Comparison of ENCODE assay signal across 20 cellular contexts in genomic region chr19:38506375-38506722, GRCh38.
DNase-seq lines count a peak whose midpoint lies in the region; ATAC-seq, FAIRE-seq and TF ChIP-seq lines count a peak whose summit lies in the region.
"Had no signal": no experiment of that assay in that cellular context is flagged by ENCODE, and none has a peak within 500 bp of the region (broad histone marks: within the 10 kb centered on the region; RNA-seq: fewer than 3 reads in every experiment).

No MANE protein-coding gene starts in this region.

- H3K79me2 ChIP-seq in ACC112 (ENCODE audit: control insufficient read depth, insufficient read depth, low read length, unreplicated experiment), result no peaks in the 10 kb centered on the region
- H3K79me2 ChIP-seq in DOHH2 (ENCODE audit: control insufficient read depth, low read length), result no peaks in the 10 kb centered on the region
- no peaks in the 10 kb centered on the region for H3K79me2 ChIP-seq in Karpas-422 (ENCODE audit: low read length)
- H3K79me2 ChIP-seq in GM12878 (ENCODE audit: control insufficient read depth, insufficient read depth, low read length), result no peaks in the 10 kb centered on the region
- H3K79me2 ChIP-seq: hepatocyte had no signal

- H3K9me2 ChIP-seq in DOHH2 (replicated peaks; ENCODE audit: control insufficient read depth, low read length), result no peaks in the 10 kb centered on the region
- no peaks in the 10 kb centered on the region for H3K9me2 ChIP-seq in Karpas-422 (replicated peaks; ENCODE audit: insufficient read depth, low read length)

- H3K9ac ChIP-seq in Karpas-422 (ENCODE audit: low read length), result no peak overlapping the region
- no peak overlapping the region for H3K9ac ChIP-seq in GM12878 (ENCODE audit: control insufficient read depth, insufficient read depth, low read length)
- H3K9ac ChIP-seq: neural progenitor cell had no signal

- TF ChIP-seq EP300 in GM12878 (IDR thresholded peaks at IDR 0.05; ENCODE audit: borderline replicate concordance in 1 of 2, control insufficient read depth in 1 of 2, low read depth in 2 of 2, low read length in 2 of 2), result no peak

- BruUV-seq in GM12878 (replicated peaks; lab: Mats Ljungman, UMichigan), result no TSS peak

- no peak for TF ChIP-seq RAD21 in GM12878 (IDR thresholded peaks at IDR 0.05; ENCODE audit: insufficient read depth, low read depth, low read length)

- 67% methylated on average over 11 of the region's 11 CpGs for WGBS in GM12878 (ENCODE audit: insufficient coverage, insufficient replicate concordance, low lambda C conversion rate, missing lambda C conversion rate)

- H3K27me3 ChIP-seq in ACC112 (ENCODE audit: insufficient read depth, low read length) (no peaks in the 10 kb centered on the region), DOHH2 (ENCODE audit: control insufficient read depth, low read length) (no peaks in the 10 kb centered on the region), Karpas-422 (ENCODE audit: low read length) (no peaks in the 10 kb centered on the region), GM12878 (replicated peaks in 1 of 2; ENCODE audit: control insufficient read depth in 2 of 2, insufficient read depth in 2 of 2, low read length in 1 of 2) (no peaks in the 10 kb centered on the region)
- H3K27me3 ChIP-seq: dorsolateral prefrontal cortex, gastrocnemius medialis, hepatocyte, neural progenitor cell, upper lobe of left lung had no signal

- peaks cover 9% of the 10 kb centered on the region for H3K36me3 Mint-ChIP-seq in glutamatergic neuron (ENCODE audit: unreplicated experiment)
- H3K36me3 Mint-ChIP-seq: neural progenitor cell; stimulated activated naive B cell treated with anti-CD40 and anti-IgM and Interleukin-4, amounts not matched to agents 10 μg/mL and 1 μg/mL and 100 μg/mL, for 72 hours had no signal

- no peaks in the 10 kb centered on the region for H3F3A ChIP-seq in DOHH2 (ENCODE audit: control insufficient read depth, insufficient read depth)

- SMC1A ChIA-PET in GM12878 (lab: Charles Lee; ENCODE audit: uncharacterized antibody, unreplicated experiment), result no interaction called here

- H3K27ac ChIP-seq in ACC112 (ENCODE audit: low read depth, low read length) (no peak overlapping the region), DOHH2 (ENCODE audit: low read depth, low read length) (no peak overlapping the region), Karpas-422 (ENCODE audit: low read length) (no peak overlapping the region), GM12878 (ENCODE audit: control insufficient read depth, insufficient read depth) (no peak overlapping the region)
- H3K27ac ChIP-seq: dorsolateral prefrontal cortex, hepatocyte, neural progenitor cell, upper lobe of left lung had no signal

- H2AFZ ChIP-seq in ACC112 (ENCODE audit: low read length, unreplicated experiment) (no peak overlapping the region), Karpas-422 (ENCODE audit: low read length) (0 out of 2 replicates have a peak overlapping the region, but pooled peaks have one; percentile 42), GM12878 (ENCODE audit: control insufficient read depth, low read depth, low read length) (peak overlapping the region; percentile 70; the same call in 1 of the 2 replicates)
- H2AFZ ChIP-seq: hepatocyte, neural progenitor cell had no signal

- no peak for ATAC-seq in GM12878
- no peak for ATAC-seq in GM19395 (IDR thresholded peaks at IDR 0.05; ENCODE audit: unreplicated experiment)

- H4K20me1 ChIP-seq in DOHH2 (ENCODE audit: control insufficient read depth, insufficient read depth, low read depth, low read length), result no peaks in the 10 kb centered on the region
- no peaks in the 10 kb centered on the region for H4K20me1 ChIP-seq in Karpas-422 (ENCODE audit: insufficient read depth, low read depth, low read length)
- H4K20me1 ChIP-seq in GM12878 (ENCODE audit: control insufficient read depth, insufficient read depth), result no peaks in the 10 kb centered on the region; the same call in 1 of the 2 replicates

- H3K4me3 ChIP-seq in ACC112 (ENCODE audit: low read depth, low read length) (0 out of 2 replicates have a peak overlapping the region, but pooled peaks have one; percentile 15), DOHH2 (ENCODE audit: low read length) (peak overlapping the region; percentile 13; the same call in 1 of the 2 replicates), Karpas-422 (ENCODE audit: low read length) (no peak overlapping the region), GM12878 (no peak overlapping the region)
- H3K4me3 ChIP-seq: dorsolateral prefrontal cortex, gastrocnemius medialis, hepatocyte, neural progenitor cell, upper lobe of left lung had no signal

- H3K9me3 ChIP-seq in DOHH2 (ENCODE audit: control insufficient read depth, insufficient read depth, low read length), result no peaks in the 10 kb centered on the region; the same call in 1 of the 2 replicates
- H3K9me3 ChIP-seq in Karpas-422 (ENCODE audit: low read length), result no peaks in the 10 kb centered on the region
- no peaks in the 10 kb centered on the region for H3K9me3 ChIP-seq in GM12878 (replicated peaks; ENCODE audit: control insufficient read depth, insufficient read depth, low read length)
- H3K9me3 ChIP-seq: gastrocnemius medialis, upper lobe of left lung had no signal

- TF ChIP-seq CTCF in DOHH2 (IDR thresholded peaks at IDR 0.05; ENCODE audit: low read depth, low read length, poor library complexity, severe bottlenecking), result no peak
- no peak for TF ChIP-seq CTCF in GM12878 (IDR thresholded peaks at IDR 0.05 in 2 of 3, conservative IDR thresholded peaks at IDR 0.05 in 1 of 3; ENCODE audit: control insufficient read depth in 2 of 3, extremely low read depth in 1 of 3, insufficient read depth in 1 of 3, low read depth in 3 of 3, low read length in 3 of 3)
- no peak for TF ChIP-seq CTCF in glutamatergic neuron (IDR thresholded peaks at IDR 0.05; ENCODE audit: partially characterized antibody, unreplicated experiment)

- H3K4me2 ChIP-seq in DOHH2 (ENCODE audit: low read length) (peak overlapping the region; percentile 22; the same call in 1 of the 2 replicates), Karpas-422 (ENCODE audit: low read depth, low read length, poor library complexity, severe bottlenecking) (no peak overlapping the region), GM12878 (ENCODE audit: control insufficient read depth, insufficient read depth) (peak overlapping the region; percentile 65; the same call in 1 of the 2 replicates)
- H3K4me2 ChIP-seq: hepatocyte, neural progenitor cell had no signal

- in situ Hi-C loops in GM12878 (cut with MboI), result no loop called here

- no peak overlapping the region for H3K4me3 Mint-ChIP-seq in glutamatergic neuron (ENCODE audit: unreplicated experiment)
- H3K4me3 Mint-ChIP-seq: activated naive CD8-positive, alpha-beta T cell treated with anti-CD3 and anti-CD28 coated beads, Interleukin-2, amount 50 U/mL, for 24 hours; neural progenitor cell had no signal

- intact Hi-C loops in GM12878 (cut with micrococcal nuclease; ENCODE audit: unreplicated experiment), result loop anchor here (5.0 kb wide), 1 partner anchor 104 kb away; the partner anchor contains the start of gene FAM98C

- DNase-seq in Karpas-422 (no peak), GM12878 (ENCODE audit: low read depth, low spot score) (no peak), glutamatergic neuron (no peak)
- no peak for DNase-seq in activated naive CD4-positive, alpha-beta T cell treated with anti-CD3 and anti-CD28 coated beads, Interleukin-2, amount 50 U/mL, for 16 hours
- no peak for DNase-seq in activated CD8-positive, alpha-beta memory T cell treated with anti-CD3 and anti-CD28 coated beads, Interleukin-2, amount 50 U/mL, for 4 hours
- DNase-seq: HCEC 1CT, NCI-H1694, NCI-H524 had no signal

- TF ChIP-seq POLR2A in GM12878 (IDR thresholded peaks at IDR 0.05; ENCODE audit: low read depth, low read length), result no peak

- H3K9me3 Mint-ChIP-seq in glutamatergic neuron (ENCODE audit: unreplicated experiment), result peaks cover 2% of the 10 kb centered on the region
- H3K9me3 Mint-ChIP-seq: activated naive CD8-positive, alpha-beta T cell treated with anti-CD3 and anti-CD28 coated beads, Interleukin-2, amount 50 U/mL, for 24 hours had no signal

- RAD21 ChIA-PET in GM12878 (lab: Charles Lee; ENCODE audit: unreplicated experiment), result no interaction called here

- no peak for FAIRE-seq in GM12878 (lab: Jason Lieb, UNC)
- FAIRE-seq: GM12892 had no signal

- no peaks in the 10 kb centered on the region for H3K4me1 Mint-ChIP-seq in glutamatergic neuron (ENCODE audit: low read depth, unreplicated experiment)
- H3K4me1 Mint-ChIP-seq: neural progenitor cell had no signal

- H3K36me3 ChIP-seq in ACC112 (ENCODE audit: insufficient read depth, low read length), result no peaks in the 10 kb centered on the region
- no peaks in the 10 kb centered on the region for H3K36me3 ChIP-seq in DOHH2 (ENCODE audit: control insufficient read depth, low read length)
- H3K36me3 ChIP-seq in Karpas-422 (ENCODE audit: insufficient read depth, low read length), result no peaks in the 10 kb centered on the region
- no peaks in the 10 kb centered on the region for H3K36me3 ChIP-seq in GM12878 (ENCODE audit: control insufficient read depth in 2 of 2, insufficient read depth in 2 of 2, low read length in 1 of 2)
- H3K36me3 ChIP-seq: neural progenitor cell, upper lobe of left lung had no signal

- H3K4me1 ChIP-seq in ACC112 (ENCODE audit: control insufficient read depth, insufficient read depth, low read length, unreplicated experiment) (no peaks in the 10 kb centered on the region), DOHH2 (ENCODE audit: control insufficient read depth, low read length) (peaks cover 5% of the 10 kb centered on the region), Karpas-422 (ENCODE audit: low read length) (no peaks in the 10 kb centered on the region), GM12878 (ENCODE audit: control insufficient read depth, insufficient read depth, low read length) (no peaks in the 10 kb centered on the region; the same call in 1 of the 2 replicates)
- H3K4me1 ChIP-seq: gastrocnemius medialis, neural progenitor cell had no signal

- peaks cover 3% of the 10 kb centered on the region for H3K27me3 Mint-ChIP-seq in glutamatergic neuron (ENCODE audit: unreplicated experiment)

- CTCF ChIA-PET in GM12878 (lab: Yijun Ruan, JAX), result interaction anchor here (0.5 to 0.8 kb wide), 2 partner anchors 9 to 132 kb away, joined by 3 read pairs; partner anchors contain the start of gene PSMD8

- POLR2A ChIA-PET in GM12878 (lab: Charles Lee), result interaction anchor here (1.1 kb wide), 1 partner anchor 372 kb away, joined by 4 read pairs; the partner anchor contains the start of gene RINL

- no peak overlapping the region for H3K27ac Mint-ChIP-seq in glutamatergic neuron (ENCODE audit: unreplicated experiment)
- H3K27ac Mint-ChIP-seq: activated naive CD8-positive, alpha-beta T cell treated with anti-CD3 and anti-CD28 coated beads, Interleukin-2, amount 50 U/mL, for 24 hours; neural progenitor cell; progenitor cell of endocrine pancreas; stimulated activated naive B cell treated with anti-CD40 and anti-IgM and Interleukin-4, amounts not matched to agents 10 μg/mL and 1 μg/mL and 100 μg/mL, for 72 hours had no signal

TF ChIP-seq in GM12878, 131 proteins besides CTCF, POLR2A, EP300 and RAD21 (continues in another document):
- TF ChIP-seq TARDBP (IDR thresholded peaks at IDR 0.05; ENCODE audit: borderline replicate concordance) (no peak), ZSCAN29 (IDR thresholded peaks at IDR 0.05) (no peak), CREM (IDR thresholded peaks at IDR 0.05; ENCODE audit: low read depth) (no peak)

Comparison
In these comparisons a context has a peak if more than half of its experiments do, and no peak if none do; other contexts are left out.
1. H3K4me3 ChIP-seq: peak in ACC112 (single experiment) and DOHH2 (single experiment); none in Karpas-422 (single experiment) and GM12878 (single experiment).